21 cellular contexts compared by ENCODE assay signal in genomic region chr3:38545396-38545949, GRCh38.
"Had no signal": no experiment of that assay in that cellular context is flagged by ENCODE, and none has a peak within 500 bp of the region (broad histone marks: within the 10 kb centered on the region; RNA-seq: fewer than 3 reads in every experiment).

No MANE protein-coding gene starts in this region.

- DNase-seq: activated CD4-positive, alpha-beta T cell treated with anti-CD3 and anti-CD28 coated beads for 1 hour; activated naive CD4-positive, alpha-beta T cell; activated naive CD8-positive, alpha-beta T cell treated with anti-CD3 and anti-CD28 coated beads for 36 hours; amygdala; dermis blood vessel endothelial cell; foreskin keratinocyte; glutamatergic neuron; kidney; mesenchymal stem cell; nucleus accumbens; posterior cingulate gyrus; stimulated activated CD4-positive, alpha-beta T cell treated with anti-CD3 and anti-CD28 coated beads, Interleukin-15, amount 100 ng/mL, for 24 hours; stimulated activated CD4-positive, alpha-beta T cell treated with anti-CD3 and anti-CD28 coated beads, Interleukin-4, amount 100 ng/mL, for 1 hour; stimulated activated naive CD8-positive, alpha-beta T cell treated with anti-CD3 and anti-CD28 coated beads, Interleukin-15, amount 100 ng/mL, for 72 hours; trophoblast cell; WERI-Rb-1 had no signal

- H3K27ac Mint-ChIP-seq: activated naive CD8-positive, alpha-beta T cell treated with anti-CD3 and anti-CD28 coated beads for 36 hours; natural killer cell treated with Interleukin-12 subunit alpha and Interleukin-12 subunit beta and Interleukin-15 and Interleukin-18, amount 100 ng/mL, for 72 hours; stimulated activated naive CD8-positive, alpha-beta T cell treated with anti-CD3 and anti-CD28 coated beads, Interleukin-15, amount 100 ng/mL, for 72 hours had no signal

- H3K27me3 ChIP-seq: foreskin keratinocyte, suprapubic skin, vagina had no signal

- H3K36me3 ChIP-seq: cardiac muscle cell, suprapubic skin, vagina, WERI-Rb-1 had no signal

- H3K4me3 Mint-ChIP-seq: activated naive CD8-positive, alpha-beta T cell treated with anti-CD3 and anti-CD28 coated beads for 36 hours; natural killer cell treated with Interleukin-12 subunit alpha and Interleukin-12 subunit beta and Interleukin-15 and Interleukin-18, amount 100 ng/mL, for 72 hours; stimulated activated naive CD8-positive, alpha-beta T cell treated with anti-CD3 and anti-CD28 coated beads, Interleukin-15, amount 100 ng/mL, for 72 hours had no signal

- H3K4me1 Mint-ChIP-seq: activated naive CD8-positive, alpha-beta T cell treated with anti-CD3 and anti-CD28 coated beads for 36 hours; stimulated activated naive CD8-positive, alpha-beta T cell treated with anti-CD3 and anti-CD28 coated beads, Interleukin-15, amount 100 ng/mL, for 72 hours had no signal

- H3K9me3 ChIP-seq: suprapubic skin, vagina had no signal

- ATAC-seq: foreskin keratinocyte; natural killer cell treated with Interleukin-12 subunit alpha and Interleukin-12 subunit beta and Interleukin-15 and Interleukin-18, amount 100 ng/mL, for 72 hours; stimulated activated naive CD8-positive, alpha-beta T cell treated with anti-CD3 and anti-CD28 coated beads, Interleukin-15, amount 100 ng/mL, for 72 hours had no signal

- H3K4me3 ChIP-seq: cardiac muscle cell, suprapubic skin, vagina had no signal

- H3K36me3 Mint-ChIP-seq: activated naive CD8-positive, alpha-beta T cell treated with anti-CD3 and anti-CD28 coated beads for 36 hours; natural killer cell treated with Interleukin-12 subunit alpha and Interleukin-12 subunit beta and Interleukin-15 and Interleukin-18, amount 100 ng/mL, for 72 hours had no signal

- H3K27ac ChIP-seq: cardiac muscle cell, epithelial cell of prostate, foreskin keratinocyte, suprapubic skin, vagina, WERI-Rb-1 had no signal

- H3K9me3 Mint-ChIP-seq: activated naive CD8-positive, alpha-beta T cell treated with anti-CD3 and anti-CD28 coated beads for 36 hours; natural killer cell treated with Interleukin-12 subunit alpha and Interleukin-12 subunit beta and Interleukin-15 and Interleukin-18, amount 100 ng/mL, for 72 hours; stimulated activated naive CD8-positive, alpha-beta T cell treated with anti-CD3 and anti-CD28 coated beads, Interleukin-15, amount 100 ng/mL, for 72 hours had no signal

- FAIRE-seq: kidney had no signal

- H3K4me1 ChIP-seq: foreskin keratinocyte, suprapubic skin had no signal

- H3K27me3 Mint-ChIP-seq: activated naive CD8-positive, alpha-beta T cell treated with anti-CD3 and anti-CD28 coated beads for 36 hours had no signal
